Comparison of ENCODE assay signal across 1 cellular context in genomic region chr6:165776699-165777098, GRCh38.
TF ChIP-seq lines count a peak whose summit lies in the region.

No MANE protein-coding gene starts in this region.

TF ChIP-seq in H1, 55 proteins besides CTCF, POLR2A, EP300 and RAD21 (continued from another document):
- no peak for TF ChIP-seq E2F6 (IDR thresholded peaks at IDR 0.05)
- no peak for TF ChIP-seq SP1 (IDR thresholded peaks at IDR 0.05; ENCODE audit: low read depth, low read length)
- no peak for TF ChIP-seq HDAC6 (IDR thresholded peaks at IDR 0.05; ENCODE audit: low read depth, low read length)
- TF ChIP-seq NANOG (IDR thresholded peaks at IDR 0.05; ENCODE audit: insufficient read depth, low read depth, low read length, poor library complexity, severe bottlenecking), result no peak
- no peak for TF ChIP-seq SIRT6 (IDR thresholded peaks at IDR 0.05; ENCODE audit: low read length)
- no peak for TF ChIP-seq RXRA (IDR thresholded peaks at IDR 0.05; ENCODE audit: insufficient read depth, low read depth, low read length)
- no peak for TF ChIP-seq TEAD4 (IDR thresholded peaks at IDR 0.05; ENCODE audit: low read depth, low read length)
- TF ChIP-seq FOSL1 (IDR thresholded peaks at IDR 0.05; ENCODE audit: insufficient read depth, low read depth, low read length), result no peak
TF ChIP-seq in H1: peak in this region for 0.
